Comparison of ENCODE assay signal across 29 cellular contexts in the genomic region with DNA sequence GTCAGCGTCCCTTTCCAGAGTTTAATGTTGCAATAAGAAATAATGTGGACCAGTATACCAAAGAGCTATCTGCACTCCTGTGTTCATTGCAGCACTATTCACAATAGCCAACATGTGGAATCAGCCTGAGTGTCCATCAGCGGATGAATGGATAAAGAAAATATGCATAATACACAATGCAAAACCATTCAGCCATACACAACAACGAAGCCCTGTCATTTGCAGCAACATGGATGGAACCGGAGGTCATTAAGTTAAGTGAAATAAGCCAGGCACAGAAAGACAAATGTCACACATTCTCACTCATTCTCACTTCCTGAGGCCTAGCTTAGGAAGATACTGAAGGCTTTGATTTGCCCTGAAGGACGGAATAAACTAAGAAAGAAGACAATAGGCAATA. TPM values are rescaled to one million over a fixed set of nuclear protein-coding genes. Genes with fewer than 3 reads are reported as not detected.
DNase-seq lines count a peak whose midpoint lies in the region; ATAC-seq and TF ChIP-seq lines count a peak whose summit lies in the region.
"Had no signal": no experiment of that assay in that cellular context is flagged by ENCODE, and none has a peak within 500 bp of the region (broad histone marks: within the 10 kb centered on the region; RNA-seq: fewer than 3 reads in every experiment).

No MANE protein-coding gene starts in this region.

- TF ChIP-seq CTCF in upper lobe of left lung (IDR thresholded peaks at IDR 0.05), result no peak
- TF ChIP-seq CTCF in left lung (IDR thresholded peaks at IDR 0.05), result no peak

- in situ Hi-C loops in SK-MEL-5 (cut with HindIII; ENCODE audit: low pct_unique_long_range_greater_than_20kb, low sequenced_read_pairs), result no loop called here

- H3K4me3 ChIP-seq in upper lobe of left lung (no peak overlapping the region), left lung (no peak overlapping the region)
- H3K4me3 ChIP-seq: BLaER1, GM12878 had no signal

- intact Hi-C loops in Right ventricle myocardium superior (cut with DNase I), result no loop called here
- intact Hi-C loops in left lung (cut with DNase I), result no loop called here

- H3K27me3 ChIP-seq in upper lobe of left lung, result no peaks in the 10 kb centered on the region
- H3K27me3 ChIP-seq in left lung, result no peaks in the 10 kb centered on the region
- H3K27me3 ChIP-seq: BE2C, BLaER1 had no signal

- H3K9me3 ChIP-seq in upper lobe of left lung (no peaks in the 10 kb centered on the region), left lung (no peaks in the 10 kb centered on the region)
- H3K9me3 ChIP-seq: BE2C, BLaER1 had no signal

- WGBS in upper lobe of left lung, 2 donors, result 87 to 95% methylated on average over 5 of the region's 5 CpGs

- H3K4me1 ChIP-seq in upper lobe of left lung, result no peaks in the 10 kb centered on the region
- no peaks in the 10 kb centered on the region for H3K4me1 ChIP-seq in left lung
- H3K4me1 ChIP-seq: BE2C, BLaER1 had no signal

- no peak for ATAC-seq in Right ventricle myocardium superior (ENCODE audit: poor library complexity)
- ATAC-seq in upper lobe of left lung (ENCODE audit: low FRiP score in 2 of 2), result no peak
- ATAC-seq in left lung, result no peak
- ATAC-seq: GM12878 had no signal

- no peak for TF ChIP-seq EP300 in upper lobe of left lung (IDR thresholded peaks at IDR 0.05)

- DNase-seq in SK-MEL-5 (ENCODE audit: low read depth, low spot score) (peak; percentile 92), globus pallidus (ENCODE audit: low spot score) (peak; percentile 20), medulla oblongata (ENCODE audit: extremely low spot score) (peak; percentile 8), superior temporal gyrus (ENCODE audit: extremely low spot score) (peak; percentile 18), Right ventricle myocardium superior (no peak), upper lobe of left lung (no peak), left lung (no peak)
- DNase-seq in stimulated activated naive CD4-positive, alpha-beta T cell treated with Interleukin-2 at 50 U/mL for 16 hours (lab: John Stamatoyannopoulos, UW), result no peak
- DNase-seq: 8988T; ACHN; BE2C; CD4-positive, alpha-beta memory T cell; CD4-positive, CD25-positive, alpha-beta regulatory T cell; CD8-positive, alpha-beta memory T cell; COR-L47; DMS 273 treated with DMSO at 0.1 percent for 48 hours; DMS153; DMS53; DMS79; DND-41; EL; GDM1 had no signal

- H3K36me3 ChIP-seq in upper lobe of left lung, result peaks cover 0 to 13% (median 0%) of the 10 kb centered on the region in 4 donors
- H3K36me3 ChIP-seq in left lung, result no peaks in the 10 kb centered on the region
- H3K36me3 ChIP-seq: BE2C, BLaER1 had no signal

- no peak for TF ChIP-seq POLR2A in upper lobe of left lung (IDR thresholded peaks at IDR 0.05)

- H3K27ac ChIP-seq in upper lobe of left lung (no peak overlapping the region), left lung (no peak overlapping the region)
- H3K27ac ChIP-seq: BLaER1 had no signal

RNA-seq across cellular contexts. Expression of gene SLC5A4, which starts 22.1 kb away (rescaled TPM):
- 134 and 146 TPM in 2 replicates for total RNA-seq in SK-MEL-5 (2014; rRNA removed; shearing (Covaris generic))
- polyA plus RNA-seq in SK-MEL-5 (2015; cell fraction: cytosol; rRNA removed), result 40.4 and 57.4 TPM in 2 replicates
- 92.2 and 110 TPM in 2 replicates for polyA plus RNA-seq in SK-MEL-5 (2015; cell fraction: nucleus; rRNA removed)
- not detected for total RNA-seq in Right ventricle myocardium superior
- total RNA-seq in upper lobe of left lung, result 1 to 10 TPM in 4 of 6 donors, under 1 TPM in 2; 0.33 to 6.3 (median 1.2) TPM
- total RNA-seq in left lung, result 1 to 10 TPM in 1 of 2 donors, under 1 TPM in 1; 0.73 to 1.5 TPM
- total RNA-seq: CD4-positive, alpha-beta memory T cell; CD4-positive, CD25-positive, alpha-beta regulatory T cell; CD8-positive, alpha-beta memory T cell; Daoy; G401; GM12878 had no signal
- polyA plus RNA-seq: AG04450; CD14-positive monocyte; CD4-positive, alpha-beta memory T cell; CD4-positive, CD25-positive, alpha-beta regulatory T cell; CD8-positive, alpha-beta memory T cell; GM12878 had no signal

RNA-seq across cellular contexts. Expression of gene RFPL2, which starts 28.2 kb away (rescaled TPM):
- 4.1 and 5.3 TPM in 2 replicates for total RNA-seq in SK-MEL-5 (2014; rRNA removed; shearing (Covaris generic))
- polyA plus RNA-seq in SK-MEL-5 (2015; cell fraction: cytosol; rRNA removed), result 6.3 and 6.9 TPM in 2 replicates
- 38.2 and 38.6 TPM in 2 replicates for polyA plus RNA-seq in SK-MEL-5 (2015; cell fraction: nucleus; rRNA removed)
- total RNA-seq in Right ventricle myocardium superior, result not detected
- total RNA-seq in upper lobe of left lung, result under 1 TPM in 1 of 6 donors, not detected in 5; 0.49 TPM
- not detected for total RNA-seq in left lung
- total RNA-seq: A673; CD8-positive, alpha-beta memory T cell; Daoy; GM12878 had no signal
- polyA plus RNA-seq: AG04450, GM12878 had no signal

Comparison
In these comparisons a context has a peak if more than half of its experiments do, and no peak if none do; other contexts are left out.
1. DNase-seq: peak in SK-MEL-5 (single experiment), globus pallidus (single experiment), medulla oblongata (single experiment) and superior temporal gyrus (single experiment); none in Right ventricle myocardium superior (single experiment), stimulated activated naive CD4-positive, alpha-beta T cell treated with Interleukin-2 at 50 U/mL for 16 hours (single experiment), upper lobe of left lung (0 of 2) and left lung (0 of 2).
2. RNA of gene SLC5A4, which starts 22.1 kb away (total RNA-seq): 134 to 146 TPM in SK-MEL-5; 0.73 to 1.5 TPM in left lung, 0.33 to 6.3 TPM in upper lobe of left lung and not detected in Right ventricle myocardium superior (single experiment); every median in the first group is over 10 times any median in the second.